1 cellular context compared by ENCODE assay signal in the genomic region with DNA sequence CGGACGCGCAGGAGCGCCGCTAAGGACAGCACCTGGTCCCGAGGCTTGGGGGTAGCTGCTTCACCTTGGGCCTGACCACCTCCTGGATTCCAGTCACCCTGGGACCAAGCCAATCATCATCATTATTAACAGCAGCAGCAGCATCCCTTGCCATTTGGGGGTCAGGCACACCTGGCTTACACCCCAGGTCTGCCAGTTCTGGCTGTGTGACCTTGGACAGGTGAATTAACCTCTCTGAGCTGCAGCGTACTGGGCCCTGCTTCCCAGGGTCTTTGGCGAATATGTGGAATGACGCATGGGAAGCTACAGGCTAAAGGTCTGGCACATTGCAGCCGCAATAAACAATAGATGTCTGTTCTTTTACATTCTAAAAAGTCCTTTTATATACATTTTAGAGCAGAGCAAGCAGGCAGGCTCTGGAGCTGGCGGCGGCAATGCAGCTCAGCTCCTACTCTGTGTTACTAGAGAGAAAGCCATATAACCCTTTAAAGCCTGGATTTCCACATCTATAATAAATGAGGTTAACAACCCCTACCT.
TF ChIP-seq lines count a peak whose summit lies in the region.

No MANE protein-coding gene starts in this region.

TF ChIP-seq in HepG2, 621 proteins besides CTCF, POLR2A, EP300 and RAD21 (continued from another document):
- TF ChIP-seq, protein P1, sequence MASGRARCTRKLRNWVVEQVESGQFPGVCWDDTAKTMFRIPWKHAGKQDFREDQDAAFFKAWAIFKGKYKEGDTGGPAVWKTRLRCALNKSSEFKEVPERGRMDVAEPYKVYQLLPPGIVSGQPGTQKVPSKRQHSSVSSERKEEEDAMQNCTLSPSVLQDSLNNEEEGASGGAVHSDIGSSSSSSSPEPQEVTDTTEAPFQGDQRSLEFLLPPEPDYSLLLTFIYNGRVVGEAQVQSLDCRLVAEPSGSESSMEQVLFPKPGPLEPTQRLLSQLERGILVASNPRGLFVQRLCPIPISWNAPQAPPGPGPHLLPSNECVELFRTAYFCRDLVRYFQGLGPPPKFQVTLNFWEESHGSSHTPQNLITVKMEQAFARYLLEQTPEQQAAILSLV (CRISPR knock-in tag; IDR thresholded peaks at IDR 0.05; ENCODE audit: borderline replicate concordance) = no peak
